1 cellular context compared by ENCODE assay signal in genomic region chr1:65278344-65279091, GRCh38.
A peak's percentile ranks its signal among the peaks of the same experiment; 100 is the strongest.
TF ChIP-seq lines count a peak whose summit lies in the region.

No MANE protein-coding gene starts in this region.

TF ChIP-seq in K562, 482 proteins besides CTCF, POLR2A, EP300 and RAD21:
- TF ChIP-seq MAFG (tag; conservative IDR thresholded peaks at IDR 0.05): 0 out of 2 replicates have a peak, but pooled peaks have one; percentile 8
- TF ChIP-seq PRDM10 (IDR thresholded peaks at IDR 0.05; ENCODE audit: partially characterized antibody): no peak
- peak; percentile 58 for TF ChIP-seq ZNF316 (IDR thresholded peaks at IDR 0.05)
